ENCODE assay signal across 1 cellular context in genomic region chr1:37999434-38000232, GRCh38.
TF ChIP-seq lines count a peak whose summit lies in the region.

No MANE protein-coding gene starts in this region.

TF ChIP-seq in K562, 482 proteins besides CTCF, POLR2A, EP300 and RAD21 (continued from another document):
- TF ChIP-seq MLLT1 (IDR thresholded peaks at IDR 0.05) (peak in 1 of 2 experiments; percentile 18; a peak in 1 of 4 replicates), CHD4 (IDR thresholded peaks at IDR 0.05; ENCODE audit: insufficient read depth, insufficient replicate concordance, low read depth, low read length, poor library complexity, severe bottlenecking) (peak; percentile 84), E2F3 (CRISPR knock-in tag; IDR thresholded peaks at IDR 0.05) (peak; percentile 53), NR2C2 (CRISPR knock-in tag; IDR thresholded peaks at IDR 0.05) (no peak; the same call in 1 of the 2 replicates), NR2C2 (tag; IDR thresholded peaks at IDR 0.05) (peak; percentile 92), CBFA2T2 (conservative IDR thresholded peaks at IDR 0.05) (peak; percentile 82), POLR2AphosphoS5 (IDR thresholded peaks at IDR 0.05; ENCODE audit: control insufficient read depth, insufficient read depth, low read depth, low read length) (peak; percentile 86), MNT (conservative IDR thresholded peaks at IDR 0.05) (peak; percentile 50 to 75), LEF1 (IDR thresholded peaks at IDR 0.05) (peak; percentile 97), C11orf30 (IDR thresholded peaks at IDR 0.05; ENCODE audit: low read depth) (no peak), PYGO2 (tag; IDR thresholded peaks at IDR 0.05) (peak; percentile 62; the same call in 1 of the 2 replicates), RBM39 (optimal IDR thresholded peaks at IDR 0.05; ENCODE audit: low read depth, low read length) (no peak), ZBTB7A (IDR thresholded peaks at IDR 0.05; ENCODE audit: borderline replicate concordance, control insufficient read depth, low read depth, low read length) (peak; percentile 92), ZFX (CRISPR knock-in tag; IDR thresholded peaks at IDR 0.05) (peak; percentile 37), ZNF316 (IDR thresholded peaks at IDR 0.05) (no peak), ZNF583 (CRISPR knock-in tag; IDR thresholded peaks at IDR 0.05) (0 out of 2 replicates have a peak, but pooled peaks have one; percentile 18), KDM4B (IDR thresholded peaks at IDR 0.05; ENCODE audit: borderline replicate concordance in 2 of 2, low read depth in 1 of 2) (peak in 1 of 2 experiments; percentile 72; a peak in 2 of 4 replicates), MTA1 (IDR thresholded peaks at IDR 0.05; ENCODE audit: borderline replicate concordance) (peak; percentile 74; the same call in 1 of the 2 replicates), FOXJ3 (CRISPR knock-in tag; IDR thresholded peaks at IDR 0.05) (no peak), PML (IDR thresholded peaks at IDR 0.05; ENCODE audit: low read length) (peak; percentile 82), POLR2G (IDR thresholded peaks at IDR 0.05; ENCODE audit: low read depth, low read length) (peak; percentile 62; the same call in 1 of the 2 replicates)
